Comparison of ENCODE assay signal across 17 cellular contexts in genomic region chr2:134369220-134369902, GRCh38.
DNase-seq lines count a peak whose midpoint lies in the region; ATAC-seq and TF ChIP-seq lines count a peak whose summit lies in the region.
"Had no signal": no experiment of that assay in that cellular context is flagged by ENCODE, and none has a peak within 500 bp of the region (broad histone marks: within the 10 kb centered on the region; RNA-seq: fewer than 3 reads in every experiment).

No MANE protein-coding gene starts in this region.

- H3K27ac ChIP-seq in upper lobe of left lung: no peak overlapping the region
- H3K27ac ChIP-seq: KMS-11 had no signal

- H3K9me3 ChIP-seq in T-helper 17 cell (ENCODE audit: control insufficient read depth, low read length, poor library complexity, severe bottlenecking) (no peaks in the 10 kb centered on the region), upper lobe of left lung (no peaks in the 10 kb centered on the region)
- H3K9me3 ChIP-seq: Peyer's patch had no signal

- peak overlapping the region; percentile 25 for H3K27ac Mint-ChIP-seq in activated naive CD8-positive, alpha-beta T cell
- H3K27ac Mint-ChIP-seq in activated naive CD8-positive, alpha-beta T cell treated with anti-CD3 and anti-CD28 coated beads for 36 hours: no peak overlapping the region
- H3K27ac Mint-ChIP-seq in T-helper 17 cell (peak overlapping the region; percentile 87), memory B cell (peak overlapping the region; percentile 82)
- H3K27ac Mint-ChIP-seq in stimulated activated memory B cell treated with anti-CD40 and anti-IgM and Interleukin-4, amounts not matched to agents 10 μg/mL and 1 μg/mL and 100 μg/mL, for 72 hours: peak overlapping the region; percentile 68

- no peaks in the 10 kb centered on the region for H3K9me3 Mint-ChIP-seq in activated naive CD8-positive, alpha-beta T cell (ENCODE audit: low read depth)
- no peaks in the 10 kb centered on the region for H3K9me3 Mint-ChIP-seq in activated naive CD8-positive, alpha-beta T cell treated with anti-CD3 and anti-CD28 coated beads for 36 hours
- no peaks in the 10 kb centered on the region for H3K9me3 Mint-ChIP-seq in memory B cell
- no peaks in the 10 kb centered on the region for H3K9me3 Mint-ChIP-seq in stimulated activated memory B cell treated with anti-CD40 and anti-IgM and Interleukin-4, amounts not matched to agents 10 μg/mL and 1 μg/mL and 100 μg/mL, for 72 hours
- H3K9me3 Mint-ChIP-seq: CD8-positive, alpha-beta T cell; HFFc6 had no signal

- H3K4me3 ChIP-seq in upper lobe of left lung: no peak overlapping the region
- H3K4me3 ChIP-seq: Peyer's patch had no signal

- no peaks in the 10 kb centered on the region for H3K27me3 Mint-ChIP-seq in activated naive CD8-positive, alpha-beta T cell
- no peaks in the 10 kb centered on the region for H3K27me3 Mint-ChIP-seq in activated naive CD8-positive, alpha-beta T cell treated with anti-CD3 and anti-CD28 coated beads for 36 hours
- no peaks in the 10 kb centered on the region for H3K27me3 Mint-ChIP-seq in T-helper 17 cell
- no peaks in the 10 kb centered on the region for H3K27me3 Mint-ChIP-seq in memory B cell
- no peaks in the 10 kb centered on the region for H3K27me3 Mint-ChIP-seq in stimulated activated memory B cell treated with anti-CD40 and anti-IgM and Interleukin-4, amounts not matched to agents 10 μg/mL and 1 μg/mL and 100 μg/mL, for 72 hours

- no peak for ATAC-seq in T-helper 17 cell
- ATAC-seq in memory B cell (ENCODE audit: low read depth): no peak
- no peak for ATAC-seq in stimulated activated memory B cell treated with anti-CD40 and anti-IgM and Interleukin-4, amounts not matched to agents 10 μg/mL and 1 μg/mL and 100 μg/mL, for 72 hours
- ATAC-seq in upper lobe of left lung (ENCODE audit: low FRiP score in 2 of 2): no peak
- ATAC-seq: CD8-positive, alpha-beta T cell had no signal

- no peak for TF ChIP-seq EP300 in upper lobe of left lung (IDR thresholded peaks at IDR 0.05)

- no peak for DNase-seq in activated naive CD8-positive, alpha-beta T cell treated with anti-CD3 and anti-CD28 coated beads for 36 hours
- DNase-seq in T-helper 17 cell: no peak
- no peak for DNase-seq in memory B cell (ENCODE audit: low spot score in 2 of 2)
- no peak for DNase-seq in putamen (ENCODE audit: low spot score)
- no peak for DNase-seq in RKO (ENCODE audit: low spot score)
- DNase-seq in upper lobe of left lung: no peak
- DNase-seq: Calu3; CD8-positive, alpha-beta T cell; EL; HFFc6; NCI-H1417 treated with DMSO at 0.1 percent for 48 hours; NCI-H1930; Peyer's patch; SIG-M5 had no signal

- no peak overlapping the region for H3K4me3 Mint-ChIP-seq in activated naive CD8-positive, alpha-beta T cell
- H3K4me3 Mint-ChIP-seq in activated naive CD8-positive, alpha-beta T cell treated with anti-CD3 and anti-CD28 coated beads for 36 hours: no peak overlapping the region
- peak overlapping the region; percentile 7 for H3K4me3 Mint-ChIP-seq in T-helper 17 cell
- H3K4me3 Mint-ChIP-seq in memory B cell: peak overlapping the region; percentile 21
- H3K4me3 Mint-ChIP-seq in stimulated activated memory B cell treated with anti-CD40 and anti-IgM and Interleukin-4, amounts not matched to agents 10 μg/mL and 1 μg/mL and 100 μg/mL, for 72 hours: no peak overlapping the region
- H3K4me3 Mint-ChIP-seq: CD8-positive, alpha-beta T cell; HFFc6 had no signal

- no peaks in the 10 kb centered on the region for H3K27me3 ChIP-seq in upper lobe of left lung
- H3K27me3 ChIP-seq: Peyer's patch had no signal

- H3K36me3 ChIP-seq in upper lobe of left lung: peaks cover 0 to 4% (median 1%) of the 10 kb centered on the region in 4 donors

- peaks cover 0 to 8% (median 5%) of the 10 kb centered on the region in 4 donors for H3K4me1 ChIP-seq in upper lobe of left lung

- 86 to 100% methylated on average over 1 of the region's 1 CpG for WGBS in upper lobe of left lung, 2 donors

- no peak for TF ChIP-seq CTCF in upper lobe of left lung (IDR thresholded peaks at IDR 0.05)

- H3K36me3 Mint-ChIP-seq in activated naive CD8-positive, alpha-beta T cell: peaks cover 19% of the 10 kb centered on the region
- peaks cover 16% of the 10 kb centered on the region for H3K36me3 Mint-ChIP-seq in activated naive CD8-positive, alpha-beta T cell treated with anti-CD3 and anti-CD28 coated beads for 36 hours
- peaks cover 11% of the 10 kb centered on the region for H3K36me3 Mint-ChIP-seq in T-helper 17 cell (ENCODE audit: low read depth)
- H3K36me3 Mint-ChIP-seq in memory B cell: peaks cover 37% of the 10 kb centered on the region
- H3K36me3 Mint-ChIP-seq in stimulated activated memory B cell treated with anti-CD40 and anti-IgM and Interleukin-4, amounts not matched to agents 10 μg/mL and 1 μg/mL and 100 μg/mL, for 72 hours: peaks cover 69% of the 10 kb centered on the region

- no peak for TF ChIP-seq POLR2A in upper lobe of left lung (IDR thresholded peaks at IDR 0.05)

- peaks cover 39% of the 10 kb centered on the region for H3K4me1 Mint-ChIP-seq in activated naive CD8-positive, alpha-beta T cell (ENCODE audit: low read depth)
- peaks cover 29% of the 10 kb centered on the region for H3K4me1 Mint-ChIP-seq in activated naive CD8-positive, alpha-beta T cell treated with anti-CD3 and anti-CD28 coated beads for 36 hours
- H3K4me1 Mint-ChIP-seq in T-helper 17 cell (peaks cover 43% of the 10 kb centered on the region), memory B cell (peaks cover 31% of the 10 kb centered on the region)
- H3K4me1 Mint-ChIP-seq in stimulated activated memory B cell treated with anti-CD40 and anti-IgM and Interleukin-4, amounts not matched to agents 10 μg/mL and 1 μg/mL and 100 μg/mL, for 72 hours: peaks cover 31% of the 10 kb centered on the region

Comparison
In these comparisons a context has a peak if more than half of its experiments do, and no peak if none do; other contexts are left out.
1. H3K4me3 Mint-ChIP-seq: peak in T-helper 17 cell (single experiment) and memory B cell (single experiment); none in activated naive CD8-positive, alpha-beta T cell (single experiment), activated naive CD8-positive, alpha-beta T cell treated with anti-CD3 and anti-CD28 coated beads for 36 hours (single experiment) and stimulated activated memory B cell treated with anti-CD40 and anti-IgM and Interleukin-4, amounts not matched to agents 10 μg/mL and 1 μg/mL and 100 μg/mL, for 72 hours (single experiment).